ENCODE assay signal across 12 cellular contexts in genomic region chr14:54652890-54653201, GRCh38.
DNase-seq lines count a peak whose midpoint lies in the region; ATAC-seq and TF ChIP-seq lines count a peak whose summit lies in the region.
"Had no signal": no experiment of that assay in that cellular context is flagged by ENCODE, and none has a peak within 500 bp of the region (broad histone marks: within the 10 kb centered on the region; RNA-seq: fewer than 3 reads in every experiment).

No MANE protein-coding gene starts in this region.

- no peaks in the 10 kb centered on the region for H3K9me3 ChIP-seq in adipocyte (ENCODE audit: control insufficient read depth, low read length)
- H3K9me3 ChIP-seq: BLaER1 treated with 17β-estradiol and CSF1 and Interleukin-3, amounts not matched to agents 10 nM and 100 nM had no signal

- POLR2A ChIA-PET in HEK293T (lab: Yijun Ruan, JAX), result interaction anchor here (1.3 kb wide), 1 partner anchor 87 kb away, joined by 3 read pairs; no protein-coding TSS in a partner anchor

- H3K27ac Mint-ChIP-seq in glutamatergic neuron (ENCODE audit: unreplicated experiment) (peak overlapping the region; percentile 2), progenitor cell of endocrine pancreas (peak overlapping the region; percentile 87)
- no peak overlapping the region for H3K27ac Mint-ChIP-seq in stimulated activated naive B cell treated with anti-CD40 and anti-IgM and Interleukin-4, amounts not matched to agents 10 μg/mL and 1 μg/mL and 100 μg/mL, for 72 hours
- H3K27ac Mint-ChIP-seq: stimulated activated naive CD8-positive, alpha-beta T cell treated with anti-CD3 and anti-CD28 coated beads, Interleukin-15, Interleukin-2, amounts not matched to agents 100 ng/mL and 50 ng/mL, for 24 hours had no signal

- no peak for ATAC-seq in GM18868 (IDR thresholded peaks at IDR 0.05; ENCODE audit: unreplicated experiment)
- ATAC-seq in stimulated activated naive B cell treated with anti-CD40 and anti-IgM and Interleukin-4, amounts not matched to agents 10 μg/mL and 1 μg/mL and 100 μg/mL, for 72 hours (replicated peaks), result no peak

- H3K27me3 Mint-ChIP-seq in glutamatergic neuron (ENCODE audit: unreplicated experiment), result no peaks in the 10 kb centered on the region
- H3K27me3 Mint-ChIP-seq in progenitor cell of endocrine pancreas, result peaks cover 5% of the 10 kb centered on the region
- no peaks in the 10 kb centered on the region for H3K27me3 Mint-ChIP-seq in stimulated activated naive B cell treated with anti-CD40 and anti-IgM and Interleukin-4, amounts not matched to agents 10 μg/mL and 1 μg/mL and 100 μg/mL, for 72 hours

- H3K4me3 Mint-ChIP-seq in glutamatergic neuron (ENCODE audit: unreplicated experiment), result no peak overlapping the region
- no peak overlapping the region for H3K4me3 Mint-ChIP-seq in progenitor cell of endocrine pancreas (ENCODE audit: low read depth)
- H3K4me3 Mint-ChIP-seq in stimulated activated naive B cell treated with anti-CD40 and anti-IgM and Interleukin-4, amounts not matched to agents 10 μg/mL and 1 μg/mL and 100 μg/mL, for 72 hours, result no peak overlapping the region
- H3K4me3 Mint-ChIP-seq: stimulated activated naive CD8-positive, alpha-beta T cell treated with anti-CD3 and anti-CD28 coated beads, Interleukin-15, Interleukin-2, amounts not matched to agents 100 ng/mL and 50 ng/mL, for 24 hours had no signal

- CTCF ChIA-PET in HEK293T (lab: Yijun Ruan, JAX), result interaction anchor here (1.1 kb wide), 1 partner anchor 10 kb away, joined by 5 read pairs; no protein-coding TSS in a partner anchor

- TF ChIP-seq CTCF in glutamatergic neuron (IDR thresholded peaks at IDR 0.05; ENCODE audit: partially characterized antibody, unreplicated experiment), result no peak
- no peak for TF ChIP-seq CTCF in progenitor cell of endocrine pancreas (IDR thresholded peaks at IDR 0.05; ENCODE audit: unreplicated experiment)

- H3K9ac ChIP-seq in adipocyte (ENCODE audit: low read length), result peak overlapping the region; percentile 86
- H3K9ac ChIP-seq: BLaER1 treated with 17β-estradiol and CSF1 and Interleukin-3, amounts not matched to agents 10 nM and 100 nM had no signal

- DNase-seq in AG08395 (ENCODE audit: low spot score) (peak; percentile 17), adipocyte (ENCODE audit: low read depth) (no peak), glutamatergic neuron (no peak), progenitor cell of endocrine pancreas (ENCODE audit: low spot score, unreplicated experiment) (no peak), HEK293T (ENCODE audit: extremely low spot score) (no peak), OCI-M1 (lab: John Stamatoyannopoulos, UW) (no peak)
- DNase-seq in stimulated activated naive B cell treated with anti-CD40 and anti-IgM and Interleukin-4, amounts not matched to agents 10 μg/mL and 1 μg/mL and 100 μg/mL, for 72 hours, result no peak
- DNase-seq: activated gamma-delta T cell, retina had no signal

- no peaks in the 10 kb centered on the region for H3K27me3 ChIP-seq in adipocyte (replicated peaks; ENCODE audit: control insufficient read depth, insufficient read depth, low read length)
- H3K27me3 ChIP-seq: BLaER1 treated with 17β-estradiol and CSF1 and Interleukin-3, amounts not matched to agents 10 nM and 100 nM had no signal

- H3K4me1 Mint-ChIP-seq in glutamatergic neuron (ENCODE audit: low read depth, unreplicated experiment) (peaks cover 7% of the 10 kb centered on the region), progenitor cell of endocrine pancreas (ENCODE audit: low read depth) (peaks cover 13% of the 10 kb centered on the region)
- peaks cover 5 to 9% of the 10 kb centered on the region in 2 donors for H3K4me1 Mint-ChIP-seq in stimulated activated naive B cell treated with anti-CD40 and anti-IgM and Interleukin-4, amounts not matched to agents 10 μg/mL and 1 μg/mL and 100 μg/mL, for 72 hours

- H3K4me3 ChIP-seq in adipocyte (ENCODE audit: low read length), result peak overlapping the region; percentile 81
- H3K4me3 ChIP-seq: BLaER1 treated with 17β-estradiol and CSF1 and Interleukin-3, amounts not matched to agents 10 nM and 100 nM had no signal

- peaks cover 54% of the 10 kb centered on the region for H3K4me1 ChIP-seq in adipocyte (ENCODE audit: control insufficient read depth, insufficient read depth, low read length)

- no peaks in the 10 kb centered on the region for H3K36me3 ChIP-seq in adipocyte (ENCODE audit: control insufficient read depth, insufficient read depth, low read length, severe bottlenecking)

- H3K9me3 Mint-ChIP-seq in glutamatergic neuron (ENCODE audit: unreplicated experiment) (no peaks in the 10 kb centered on the region), progenitor cell of endocrine pancreas (ENCODE audit: low read depth) (no peaks in the 10 kb centered on the region)
- no peaks in the 10 kb centered on the region for H3K9me3 Mint-ChIP-seq in stimulated activated naive B cell treated with anti-CD40 and anti-IgM and Interleukin-4, amounts not matched to agents 10 μg/mL and 1 μg/mL and 100 μg/mL, for 72 hours
- H3K9me3 Mint-ChIP-seq: stimulated activated naive CD8-positive, alpha-beta T cell treated with anti-CD3 and anti-CD28 coated beads, Interleukin-15, Interleukin-2, amounts not matched to agents 100 ng/mL and 50 ng/mL, for 24 hours had no signal

- H3K36me3 Mint-ChIP-seq in glutamatergic neuron (ENCODE audit: unreplicated experiment), result no peaks in the 10 kb centered on the region
- H3K36me3 Mint-ChIP-seq in progenitor cell of endocrine pancreas (ENCODE audit: insufficient read depth), result no peaks in the 10 kb centered on the region
- H3K36me3 Mint-ChIP-seq in stimulated activated naive B cell treated with anti-CD40 and anti-IgM and Interleukin-4, amounts not matched to agents 10 μg/mL and 1 μg/mL and 100 μg/mL, for 72 hours, result no peaks in the 10 kb centered on the region

TF ChIP-seq in HEK293T, 16 proteins besides CTCF, POLR2A, EP300 and RAD21:
- TF ChIP-seq CTBP1 (IDR thresholded peaks at IDR 0.05; ENCODE audit: borderline replicate concordance), result no peak
- no peak for TF ChIP-seq ELF4 (IDR thresholded peaks at IDR 0.05)
- TF ChIP-seq FOXM1 (IDR thresholded peaks at IDR 0.05; ENCODE audit: borderline replicate concordance), result no peak
- no peak for TF ChIP-seq HDGF (IDR thresholded peaks at IDR 0.05; ENCODE audit: borderline replicate concordance)
- TF ChIP-seq TARDBP (IDR thresholded peaks at IDR 0.05), result no peak
- no peak for TF ChIP-seq FOXK2 (IDR thresholded peaks at IDR 0.05)
- TF ChIP-seq PKNOX1 (IDR thresholded peaks at IDR 0.05), result no peak
